Comparison of ENCODE assay signal across 8 cellular contexts in genomic region chr4:80070880-80071620, GRCh38. TPM values are rescaled to one million over a fixed set of nuclear protein-coding genes. Genes with fewer than 3 reads are reported as not detected.
DNase-seq lines count a peak whose midpoint lies in the region; ATAC-seq, FAIRE-seq and TF ChIP-seq lines count a peak whose summit lies in the region.

No MANE protein-coding gene starts in this region.

- H3K27ac ChIP-seq in 22Rv1, result peak overlapping the region; percentile 74; the same call in 1 of the 2 replicates

- H3K4me1 ChIP-seq in mononuclear cell (ENCODE audit: insufficient read depth, low read length), result peaks cover 48% of the 10 kb centered on the region

- DNase-seq in HFF-Myc (ENCODE audit: extremely low read depth, low read depth), result no peak
- DNase-seq in bronchial epithelial cell (ENCODE audit: low read depth), result peak; percentile 51
- no peak for DNase-seq in NCI-H1092 treated with DMSO at 0.1 percent for 48 hours (lab: John Stamatoyannopoulos, UW)
- no peak for DNase-seq in T-helper 9 cell
- no peak for DNase-seq in AML-193 (lab: John Stamatoyannopoulos, UW)

- no peaks in the 10 kb centered on the region for H3K9me3 ChIP-seq in mononuclear cell (ENCODE audit: low read depth, low read length)

- peak overlapping the region; percentile 93 for H3K4me3 ChIP-seq in HFF-Myc (replicated peaks; ENCODE audit: low read depth, low read length)
- H3K4me3 ChIP-seq in bronchial epithelial cell (ENCODE audit: low read depth, low read length), result peak overlapping the region; percentile 89
- peak overlapping the region; percentile 78 for H3K4me3 ChIP-seq in mononuclear cell (ENCODE audit: low read length)

- TF ChIP-seq CTCF in 22Rv1 (IDR thresholded peaks at IDR 0.05) (no peak), HFF-Myc (IDR thresholded peaks at IDR 0.05; ENCODE audit: low read depth, low read length, missing control alignments) (no peak), bronchial epithelial cell (IDR thresholded peaks at IDR 0.05; ENCODE audit: insufficient read depth, low read length, severe bottlenecking) (no peak)

- no peak for FAIRE-seq in bronchial epithelial cell (lab: Jason Lieb, UNC)

- no peak for ATAC-seq in HG02840 (IDR thresholded peaks at IDR 0.05; ENCODE audit: low FRiP score, unreplicated experiment)

- peaks cover 2% of the 10 kb centered on the region for H3K36me3 ChIP-seq in bronchial epithelial cell (ENCODE audit: control insufficient read depth, insufficient read depth, low read length)

- H3K27me3 ChIP-seq in bronchial epithelial cell (ENCODE audit: control insufficient read depth, insufficient read depth, low read length), result no peaks in the 10 kb centered on the region
- no peaks in the 10 kb centered on the region for H3K27me3 ChIP-seq in mononuclear cell (ENCODE audit: insufficient read depth, low read length)

RNA-seq across cellular contexts. Expression of gene ANTXR2, which starts 2.0 kb away (rescaled TPM):
- total RNA-seq in bronchial epithelial cell (17.2 and 35.5 TPM in 2 replicates), mononuclear cell (23.8 TPM)
